In the genomic region with DNA sequence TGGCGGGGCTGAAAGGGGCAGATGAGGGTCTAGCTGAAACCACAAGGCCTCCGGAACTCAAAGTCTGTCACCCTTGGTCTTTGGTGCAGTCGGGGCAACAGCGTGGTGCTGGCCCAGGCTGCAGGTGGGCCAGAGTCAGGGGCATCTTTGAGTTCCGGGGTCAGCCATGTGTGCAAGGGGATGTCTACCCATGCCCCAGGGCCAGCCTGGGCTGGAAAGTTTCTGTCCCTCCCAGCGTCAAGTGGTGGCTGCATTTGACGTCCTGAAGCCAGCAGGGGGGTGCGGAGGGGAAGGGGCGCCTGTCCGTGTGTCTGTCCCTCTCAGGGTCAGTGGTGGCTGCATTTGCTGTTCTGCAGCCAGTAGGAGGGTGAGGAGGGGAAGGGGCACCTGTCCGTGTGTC, we compare ENCODE assay signal across 8 cellular contexts. TPM values are rescaled to one million over a fixed set of nuclear protein-coding genes. Genes with fewer than 3 reads are reported as not detected.
DNase-seq lines count a peak whose midpoint lies in the region; ATAC-seq, FAIRE-seq and TF ChIP-seq lines count a peak whose summit lies in the region.

No MANE protein-coding gene starts in this region.

- H3K4me1 Mint-ChIP-seq in effector memory CD8-positive, alpha-beta T cell (ENCODE audit: low read depth in 2 of 2) = peaks cover 13 to 31% of the 10 kb centered on the region in 2 donors
- peaks cover 26% of the 10 kb centered on the region for H3K4me1 Mint-ChIP-seq in neural crest cell

- TF ChIP-seq CTCF in DND-41 (IDR thresholded peaks at IDR 0.05; ENCODE audit: borderline replicate concordance, extremely low read depth, low read length, poor library complexity, severe bottlenecking) (no peak), neural crest cell (conservative IDR thresholded peaks at IDR 0.05) (no peak)

- H3K9me3 ChIP-seq in DND-41 (ENCODE audit: insufficient read depth, low read length, severe bottlenecking) = no peaks in the 10 kb centered on the region

- peak; percentile 20 for DNase-seq in DND-41
- DNase-seq in NAMALWA (ENCODE audit: low spot score) = peak; percentile 73
- no peak for DNase-seq in effector memory CD8-positive, alpha-beta T cell
- no peak for DNase-seq in neural crest cell (ENCODE audit: low read depth, low spot score)
- DNase-seq in SIG-M5 (lab: John Stamatoyannopoulos, UW) = no peak
- DNase-seq in frontal cortex (ENCODE audit: low spot score in 2 of 2) = no peak

- H3K4me2 ChIP-seq in DND-41 (ENCODE audit: insufficient read depth, low read length) = peak overlapping the region; percentile 100

- H3K4me3 Mint-ChIP-seq in effector memory CD8-positive, alpha-beta T cell = peak overlapping the region; percentile 90 to 92
- H3K4me3 Mint-ChIP-seq in neural crest cell = peak overlapping the region; percentile 98

- peak overlapping the region; percentile 98; the same call in 1 of the 2 replicates for H2AFZ ChIP-seq in DND-41 (ENCODE audit: low read depth, low read length)

- H3K4me1 ChIP-seq in DND-41 (ENCODE audit: insufficient read depth, low read length) = peaks cover 42% of the 10 kb centered on the region

- H3K9ac ChIP-seq in DND-41 (ENCODE audit: low read depth, low read length) = peak overlapping the region; percentile 99

- H3K79me2 ChIP-seq in DND-41 (ENCODE audit: insufficient read depth, low read length) = peaks cover 36% of the 10 kb centered on the region

- H3K36me3 ChIP-seq in DND-41 (ENCODE audit: insufficient read depth, low read length) = peaks cover 17% of the 10 kb centered on the region

- H3K36me3 Mint-ChIP-seq in effector memory CD8-positive, alpha-beta T cell (ENCODE audit: insufficient read depth) = peaks cover 27% of the 10 kb centered on the region
- H3K36me3 Mint-ChIP-seq in neural crest cell (ENCODE audit: low read depth) = peaks cover 3% of the 10 kb centered on the region

- peak overlapping the region; percentile 100 for H3K27ac ChIP-seq in DND-41 (ENCODE audit: low read length)

- peaks cover 5% of the 10 kb centered on the region for H4K20me1 ChIP-seq in DND-41 (ENCODE audit: insufficient read depth, low read length)

- ATAC-seq in DND-41 (ENCODE audit: insufficient read depth, low read depth) = no peak
- ATAC-seq in effector memory CD8-positive, alpha-beta T cell (replicated peaks) = no peak
- no peak for ATAC-seq in HG03432 (IDR thresholded peaks at IDR 0.05; ENCODE audit: unreplicated experiment)
- no peak for ATAC-seq in HG02840 (IDR thresholded peaks at IDR 0.05; ENCODE audit: low FRiP score, unreplicated experiment)

- peak overlapping the region; percentile 87 to 97 for H3K4me3 ChIP-seq in DND-41 (ENCODE audit: low read depth in 1 of 2, low read length in 2 of 2)

- H3K9me3 Mint-ChIP-seq in effector memory CD8-positive, alpha-beta T cell = no peaks in the 10 kb centered on the region
- no peaks in the 10 kb centered on the region for H3K9me3 Mint-ChIP-seq in neural crest cell

- no peaks in the 10 kb centered on the region for H3K27me3 ChIP-seq in DND-41 (ENCODE audit: insufficient read depth, low read length, poor library complexity)

- FAIRE-seq in frontal cortex (lab: Jason Lieb, UNC) = no peak

- no peaks in the 10 kb centered on the region for H3K27me3 Mint-ChIP-seq in effector memory CD8-positive, alpha-beta T cell
- no peaks in the 10 kb centered on the region for H3K27me3 Mint-ChIP-seq in neural crest cell (ENCODE audit: low read depth)

- peak overlapping the region; percentile 87 to 91 for H3K27ac Mint-ChIP-seq in effector memory CD8-positive, alpha-beta T cell
- peak overlapping the region; percentile 93 for H3K27ac Mint-ChIP-seq in neural crest cell (ENCODE audit: unreplicated experiment)

RNA-seq across cellular contexts. Expression of a gene that starts 0.7 kb away (rescaled TPM):
- total RNA-seq in neural crest cell (47.3 and 52.7 TPM in 2 replicates), frontal cortex (16.7 TPM)

RNA-seq across cellular contexts. Expression of a gene that starts 4.1 kb away (rescaled TPM):
- total RNA-seq in neural crest cell = 18.4 and 22.4 TPM in 2 replicates
- 17.9 TPM for total RNA-seq in frontal cortex

RNA-seq across cellular contexts. Expression of a gene that starts 35.1 kb away (rescaled TPM):
- total RNA-seq in neural crest cell (39.0 and 44.9 TPM in 2 replicates), frontal cortex (9.4 TPM)

Comparison
In these comparisons a context has a peak if more than half of its experiments do, and no peak if none do; other contexts are left out.
1. DNase-seq: peak in DND-41 (single experiment) and NAMALWA (single experiment); none in effector memory CD8-positive, alpha-beta T cell (0 of 3), neural crest cell (single experiment), SIG-M5 (single experiment) and frontal cortex (0 of 2).